20 cellular contexts compared by ENCODE assay signal in the genomic region with DNA sequence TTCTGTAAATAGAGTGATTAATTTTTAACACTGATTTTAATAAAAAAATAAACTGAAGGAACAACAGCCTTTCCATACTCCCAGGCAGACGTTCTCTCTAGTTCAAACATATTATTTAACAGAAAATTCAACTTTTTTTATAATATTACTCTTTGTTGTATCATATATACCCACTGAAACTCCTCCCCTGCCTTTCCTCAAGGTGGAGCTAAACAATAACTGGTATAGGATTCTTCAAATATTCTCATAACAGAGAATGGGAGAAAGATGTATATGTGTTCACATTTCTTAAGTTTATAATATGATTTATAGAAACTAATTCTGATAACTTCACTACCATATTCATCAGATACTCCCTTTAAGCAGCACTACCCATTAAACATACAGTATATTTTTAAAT.
"Had no signal": no experiment of that assay in that cellular context is flagged by ENCODE, and none has a peak within 500 bp of the region (broad histone marks: within the 10 kb centered on the region; RNA-seq: fewer than 3 reads in every experiment).

No MANE protein-coding gene starts in this region.

- H3K36me3 Mint-ChIP-seq: neural progenitor cell; stimulated activated effector memory CD8-positive, alpha-beta T cell treated with anti-CD3 and anti-CD28 coated beads, Interleukin-12 subunit alpha, Interleukin-12 subunit beta, amount 100 ng/mL, for 72 hours; type B pancreatic cell had no signal

- H3K27me3 Mint-ChIP-seq: progenitor cell of endocrine pancreas, type B pancreatic cell had no signal

- H3K9me3 ChIP-seq: pancreas, right lobe of liver, suprapubic skin, thyroid gland, uterus had no signal

- H3K36me3 ChIP-seq: neural progenitor cell, pancreas, right lobe of liver, suprapubic skin, thyroid gland, uterus had no signal

- H3K27ac ChIP-seq: coronary artery, neural progenitor cell, pancreas, right lobe of liver, suprapubic skin, thyroid gland, uterus had no signal

- ATAC-seq: natural killer cell; pancreas; right lobe of liver; stimulated activated effector memory CD8-positive, alpha-beta T cell treated with anti-CD3 and anti-CD28 coated beads, Interleukin-12 subunit alpha, Interleukin-12 subunit beta, amount 100 ng/mL, for 72 hours; stimulated activated naive CD8-positive, alpha-beta T cell treated with anti-CD3 and anti-CD28 coated beads, Interleukin-15, Interleukin-2, amounts not matched to agents 100 U/mL and 50 U/mL, for 24 hours had no signal

- H3K4me1 Mint-ChIP-seq: natural killer cell; neural progenitor cell; stimulated activated effector memory CD8-positive, alpha-beta T cell treated with anti-CD3 and anti-CD28 coated beads, Interleukin-12 subunit alpha, Interleukin-12 subunit beta, amount 100 ng/mL, for 72 hours had no signal

- H3K27ac Mint-ChIP-seq: natural killer cell; neural progenitor cell; progenitor cell of endocrine pancreas; stimulated activated effector memory CD8-positive, alpha-beta T cell treated with anti-CD3 and anti-CD28 coated beads, Interleukin-12 subunit alpha, Interleukin-12 subunit beta, amount 100 ng/mL, for 72 hours; type B pancreatic cell had no signal

- H3K9me3 Mint-ChIP-seq: neural progenitor cell, type B pancreatic cell had no signal

- H3K27me3 ChIP-seq: neural progenitor cell, pancreas, right lobe of liver, suprapubic skin, thyroid gland, uterus had no signal

- H3K4me1 ChIP-seq: neural progenitor cell, pancreas, right lobe of liver, suprapubic skin, thyroid gland, uterus had no signal

- H3K4me3 ChIP-seq: coronary artery, neural progenitor cell, pancreas, right lobe of liver, suprapubic skin, thyroid gland, uterus had no signal

- H3K4me3 Mint-ChIP-seq: natural killer cell; neural progenitor cell; stimulated activated effector memory CD8-positive, alpha-beta T cell treated with anti-CD3 and anti-CD28 coated beads, Interleukin-12 subunit alpha, Interleukin-12 subunit beta, amount 100 ng/mL, for 72 hours; type B pancreatic cell had no signal

- DNase-seq: effector CD4-positive, alpha-beta T cell; foreskin melanocyte; head of caudate nucleus; hippocampal formation; mammary epithelial cell; natural killer cell; nucleus accumbens; pancreas; right lobe of liver; stimulated activated CD4-positive, alpha-beta T cell treated with anti-CD3 and anti-CD28 coated beads, Interleukin-4, amount 100 ng/mL, for 1 hour; stimulated activated CD8-positive, alpha-beta memory T cell treated with anti-CD3 and anti-CD28 coated beads, Interleukin-4, amount 100 ng/mL, for 48 hours; stimulated activated naive CD8-positive, alpha-beta T cell treated with anti-CD3 and anti-CD28 coated beads, Interleukin-15, Interleukin-2, amounts not matched to agents 100 U/mL and 50 U/mL, for 24 hours; thyroid gland; uterus had no signal
